10 cellular contexts compared by ENCODE assay signal in the genomic region with DNA sequence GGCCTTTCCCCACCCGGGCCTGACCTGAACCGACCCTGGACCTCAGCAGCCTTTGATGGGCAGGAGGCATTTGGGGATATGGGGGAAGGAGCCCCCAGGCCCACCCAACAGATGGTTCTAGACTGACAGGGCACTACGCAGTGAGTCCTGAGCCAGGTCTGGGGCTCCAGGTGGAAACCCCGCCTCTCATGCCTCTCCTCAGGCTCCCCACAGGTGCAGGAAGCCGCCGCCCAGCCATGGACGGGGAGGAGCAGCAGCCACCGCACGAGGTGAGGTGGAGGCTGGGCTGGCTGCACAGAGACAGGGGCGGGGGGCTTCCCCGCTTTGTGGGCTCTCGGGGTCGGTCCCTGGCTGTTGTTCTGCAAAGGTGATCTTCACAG. TPM values are rescaled to one million over a fixed set of nuclear protein-coding genes. Genes with fewer than 3 reads are reported as not detected.
DNase-seq lines count a peak whose midpoint lies in the region; ATAC-seq and TF ChIP-seq lines count a peak whose summit lies in the region.
"Had no signal": no experiment of that assay in that cellular context is flagged by ENCODE, and none has a peak within 500 bp of the region (broad histone marks: within the 10 kb centered on the region; RNA-seq: fewer than 3 reads in every experiment).

No MANE protein-coding gene starts in this region.

- H3K36me3 Mint-ChIP-seq in CD4-positive, alpha-beta memory T cell: peaks cover 0 to 20% of the 10 kb centered on the region in 2 donors
- H3K36me3 Mint-ChIP-seq in activated T-helper 17 cell treated with anti-CD3 and anti-CD28 coated beads, Interleukin-2, amount 50 U/mL, for 72 hours (ENCODE audit: low read depth): peaks cover 42% of the 10 kb centered on the region

- H3K9ac ChIP-seq in OCI-LY1 (ENCODE audit: low read length): peak overlapping the region; percentile 86

- H3K4me3 ChIP-seq in CD4-positive, alpha-beta memory T cell (ENCODE audit: low read length in 2 of 2): peak overlapping the region in 1 of 2 donors; percentile 48
- H3K4me3 ChIP-seq in OCI-LY1 (ENCODE audit: low read depth, low read length, poor library complexity, severe bottlenecking) (peak overlapping the region; percentile 52), mononuclear cell (ENCODE audit: low read length) (peak overlapping the region; percentile 12)

- peak; percentile 59 to 80 (median 68) for DNase-seq in CD4-positive, alpha-beta memory T cell
- DNase-seq in hypothalamus (lab: John Stamatoyannopoulos, UW): no peak
- DNase-seq in NCI-H1436 treated with DMSO at 0.1 percent for 48 hours (lab: John Stamatoyannopoulos, UW): no peak
- no peak for DNase-seq in HUDEP-2 (lab: John Stamatoyannopoulos, UW; ENCODE audit: unreplicated experiment in 76 of 76)
- DNase-seq in DMS79 treated with DMSO at 0.1 percent for 48 hours (lab: John Stamatoyannopoulos, UW): no peak
- DNase-seq: Caco-2, NCI-H526 treated with DMSO at 0.1 percent for 48 hours had no signal

- peak overlapping the region; percentile 77 for H3K4me2 ChIP-seq in OCI-LY1 (ENCODE audit: low read length)

- no peaks in the 10 kb centered on the region for H3K27me3 ChIP-seq in CD4-positive, alpha-beta memory T cell (ENCODE audit: insufficient read depth, low read length)
- no peaks in the 10 kb centered on the region for H3K27me3 ChIP-seq in OCI-LY1 (ENCODE audit: insufficient read depth, low read length)
- no peaks in the 10 kb centered on the region for H3K27me3 ChIP-seq in mononuclear cell (ENCODE audit: insufficient read depth, low read length)

- peak overlapping the region; percentile 96 to 100 (median 99) for H3K27ac Mint-ChIP-seq in CD4-positive, alpha-beta memory T cell
- peak overlapping the region; percentile 93 for H3K27ac Mint-ChIP-seq in activated T-helper 17 cell treated with anti-CD3 and anti-CD28 coated beads, Interleukin-2, amount 50 U/mL, for 72 hours

- CTCF ChIA-PET in CD4-positive, alpha-beta memory T cell (lab: Charles Lee; ENCODE audit: partially characterized antibody): interaction anchor here (1.3 kb wide), 1 partner anchor 22 kb away, joined by 4 read pairs; no protein-coding TSS in a partner anchor

- peaks cover 27% of the 10 kb centered on the region for H3K36me3 ChIP-seq in CD4-positive, alpha-beta memory T cell (ENCODE audit: insufficient read depth, low read length)
- H3K36me3 ChIP-seq in OCI-LY1 (ENCODE audit: insufficient read depth, low read length): peaks cover 56% of the 10 kb centered on the region

- POLR2A ChIA-PET in CD4-positive, alpha-beta memory T cell (lab: Charles Lee; ENCODE audit: partially characterized antibody): interaction anchor here (1.6 to 4.5 kb wide), 4 partner anchors 8 to 58 kb away, joined by 6 to 73 read pairs (median 23); a partner anchor contains a TSS

- no peaks in the 10 kb centered on the region for H3K79me2 ChIP-seq in OCI-LY1 (ENCODE audit: insufficient read depth, low read length)

- no peaks in the 10 kb centered on the region for H3K9me3 Mint-ChIP-seq in CD4-positive, alpha-beta memory T cell
- no peaks in the 10 kb centered on the region for H3K9me3 Mint-ChIP-seq in activated T-helper 17 cell treated with anti-CD3 and anti-CD28 coated beads, Interleukin-2, amount 50 U/mL, for 72 hours

- peak overlapping the region; percentile 97 for H3K27ac ChIP-seq in CD4-positive, alpha-beta memory T cell (ENCODE audit: low read depth, low read length)
- peak overlapping the region; percentile 100 for H3K27ac ChIP-seq in OCI-LY1 (ENCODE audit: low read depth, low read length, poor library complexity, severe bottlenecking)

- H3K4me1 ChIP-seq in CD4-positive, alpha-beta memory T cell (ENCODE audit: insufficient read depth, low read length): peaks cover 57% of the 10 kb centered on the region
- H3K4me1 ChIP-seq in OCI-LY1 (ENCODE audit: insufficient read depth, low read length, severe bottlenecking): peaks cover 95% of the 10 kb centered on the region
- H3K4me1 ChIP-seq in mononuclear cell (ENCODE audit: insufficient read depth, low read length): peaks cover 72% of the 10 kb centered on the region
- H3K4me1 ChIP-seq: Caco-2 had no signal

- intact Hi-C loops in CD4-positive, alpha-beta memory T cell (cut with micrococcal nuclease): loop anchor here (5.0 kb wide), 1 partner anchor 334 kb away; a partner anchor contains a TSS

- TF ChIP-seq CTCF in OCI-LY1 (IDR thresholded peaks at IDR 0.05; ENCODE audit: low read length): no peak

- no peaks in the 10 kb centered on the region for H4K20me1 ChIP-seq in OCI-LY1 (ENCODE audit: insufficient read depth, low read length)

- H3F3A ChIP-seq in OCI-LY1 (ENCODE audit: insufficient read depth, low read length): peaks cover 23% of the 10 kb centered on the region; the same call in 1 of the 2 replicates

- ATAC-seq in activated T-helper 17 cell treated with anti-CD3 and anti-CD28 coated beads, Interleukin-2, amount 50 U/mL, for 72 hours (replicated peaks): no peak

- no peak overlapping the region for H2AFZ ChIP-seq in OCI-LY1 (ENCODE audit: low read length)

- H3K4me3 Mint-ChIP-seq in CD4-positive, alpha-beta memory T cell: peak overlapping the region; percentile 67 to 95 (median 88)
- H3K4me3 Mint-ChIP-seq in activated T-helper 17 cell treated with anti-CD3 and anti-CD28 coated beads, Interleukin-2, amount 50 U/mL, for 72 hours: peak overlapping the region; percentile 88

- H3K9me2 ChIP-seq in OCI-LY1 (ENCODE audit: low read depth, low read length): no peaks in the 10 kb centered on the region

- H3K9me3 ChIP-seq in CD4-positive, alpha-beta memory T cell (ENCODE audit: control insufficient read depth in 1 of 2, low read length in 2 of 2): no peaks in the 10 kb centered on the region
- H3K9me3 ChIP-seq in OCI-LY1 (ENCODE audit: low read length) (no peaks in the 10 kb centered on the region), mononuclear cell (ENCODE audit: low read depth, low read length) (no peaks in the 10 kb centered on the region)
- H3K9me3 ChIP-seq: Caco-2 had no signal

- no peaks in the 10 kb centered on the region for H3K27me3 Mint-ChIP-seq in CD4-positive, alpha-beta memory T cell
- no peaks in the 10 kb centered on the region for H3K27me3 Mint-ChIP-seq in activated T-helper 17 cell treated with anti-CD3 and anti-CD28 coated beads, Interleukin-2, amount 50 U/mL, for 72 hours

- peaks cover 12 to 44% (median 31%) of the 10 kb centered on the region in 4 donors for H3K4me1 Mint-ChIP-seq in CD4-positive, alpha-beta memory T cell
- peaks cover 6% of the 10 kb centered on the region for H3K4me1 Mint-ChIP-seq in activated T-helper 17 cell treated with anti-CD3 and anti-CD28 coated beads, Interleukin-2, amount 50 U/mL, for 72 hours

RNA-seq across cellular contexts. Expression of a gene that starts 7.1 kb away (rescaled TPM):
- total RNA-seq in CD4-positive, alpha-beta memory T cell: 100 to 1,000 TPM; 124 to 126 TPM
- polyA plus RNA-seq in CD4-positive, alpha-beta memory T cell: 10 to 100 TPM; 51.5 to 61.4 TPM
- 100 to 1,000 TPM in 1 of 2 donors, 10 to 100 TPM in 1; 70.1 to 116 TPM for total RNA-seq in activated T-helper 17 cell treated with anti-CD3 and anti-CD28 coated beads, Interleukin-2, amount 50 U/mL, for 72 hours
- total RNA-seq in mononuclear cell: 44.0 TPM

RNA-seq across cellular contexts. Expression of a gene that starts 8.0 kb away (rescaled TPM):
- total RNA-seq in CD4-positive, alpha-beta memory T cell: 10 to 100 TPM; 33.8 to 34.8 TPM
- polyA plus RNA-seq in CD4-positive, alpha-beta memory T cell: 1 to 10 TPM; 2.0 to 6.6 TPM
- total RNA-seq in activated T-helper 17 cell treated with anti-CD3 and anti-CD28 coated beads, Interleukin-2, amount 50 U/mL, for 72 hours: 10 to 100 TPM; 16.5 to 26.7 TPM
- total RNA-seq in mononuclear cell: 11.8 TPM

RNA-seq across cellular contexts. Expression of a gene that starts 22.3 kb away (rescaled TPM):
- total RNA-seq in CD4-positive, alpha-beta memory T cell: not detected
- not detected for polyA plus RNA-seq in CD4-positive, alpha-beta memory T cell
- 10 to 100 TPM in 1 of 2 donors, 1 to 10 TPM in 1; 2.5 to 16.6 TPM for total RNA-seq in activated T-helper 17 cell treated with anti-CD3 and anti-CD28 coated beads, Interleukin-2, amount 50 U/mL, for 72 hours
- total RNA-seq in mononuclear cell: 0.94 TPM

RNA-seq across cellular contexts. Expression of a gene that starts 52.0 kb away (rescaled TPM):
- total RNA-seq in CD4-positive, alpha-beta memory T cell: 100 to 1,000 TPM; 132 to 133 TPM
- polyA plus RNA-seq in CD4-positive, alpha-beta memory T cell: 10 to 100 TPM; 16.5 to 20.5 TPM
- 10 to 100 TPM; 44.5 to 51.1 TPM for total RNA-seq in activated T-helper 17 cell treated with anti-CD3 and anti-CD28 coated beads, Interleukin-2, amount 50 U/mL, for 72 hours
- 45.1 TPM for total RNA-seq in mononuclear cell

RNA-seq across cellular contexts. Expression of a gene that starts 58.2 kb away (rescaled TPM):
- 100 to 1,000 TPM; 141 to 151 TPM for total RNA-seq in CD4-positive, alpha-beta memory T cell
- 1 to 10 TPM; 3.8 to 6.8 TPM for polyA plus RNA-seq in CD4-positive, alpha-beta memory T cell
- total RNA-seq in activated T-helper 17 cell treated with anti-CD3 and anti-CD28 coated beads, Interleukin-2, amount 50 U/mL, for 72 hours: 10 to 100 TPM; 66.4 to 67.5 TPM
- total RNA-seq in mononuclear cell: 36.4 TPM

Comparison
In these comparisons a context has a peak if more than half of its experiments do, and no peak if none do; other contexts are left out.
1. DNase-seq: peak in CD4-positive, alpha-beta memory T cell (5 of 5); none in hypothalamus (0 of 51), NCI-H1436 treated with DMSO at 0.1 percent for 48 hours (single experiment), HUDEP-2 (0 of 76) and DMS79 treated with DMSO at 0.1 percent for 48 hours (single experiment).